ENCODE assay signal across 8 cellular contexts in the genomic region with DNA sequence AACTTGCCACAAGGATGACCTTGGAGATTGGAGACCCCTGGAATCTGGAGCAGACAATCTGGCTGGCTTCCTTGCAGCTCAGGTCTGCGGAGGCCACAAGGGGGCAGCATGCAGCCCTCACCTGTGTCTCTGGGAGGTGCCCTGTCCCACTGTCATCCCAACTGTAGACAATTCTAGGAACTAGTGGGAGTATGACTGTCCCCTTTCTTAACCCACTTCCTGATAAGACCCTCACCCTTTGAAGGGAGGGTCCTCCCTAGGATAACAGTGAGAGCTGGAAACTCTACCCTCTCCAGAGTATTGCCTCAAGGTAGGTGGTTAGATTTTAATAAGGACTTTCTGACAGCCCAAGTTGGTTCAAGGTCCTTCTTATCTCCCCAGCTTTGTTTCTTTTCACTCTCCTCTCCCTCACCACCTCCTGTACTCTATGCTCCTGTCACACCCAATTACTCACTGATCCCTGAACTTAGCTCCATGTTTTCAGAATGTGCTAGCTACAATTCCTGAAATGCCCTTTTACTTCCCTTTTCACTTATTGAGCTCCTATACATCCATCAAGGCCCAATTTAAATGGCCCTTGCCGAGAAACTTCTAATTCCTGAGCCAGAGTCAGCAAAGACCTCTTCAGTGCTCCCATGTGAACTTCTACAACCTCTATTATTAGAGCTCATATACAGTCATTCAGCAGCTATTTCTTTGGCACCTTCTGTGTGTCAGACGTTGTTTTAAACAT. TPM values are rescaled to one million over a fixed set of nuclear protein-coding genes. Genes with fewer than 3 reads are reported as not detected.
DNase-seq lines count a peak whose midpoint lies in the region; ATAC-seq, FAIRE-seq and TF ChIP-seq lines count a peak whose summit lies in the region.

No MANE protein-coding gene starts in this region.

- H3K4me3 Mint-ChIP-seq in activated naive CD4-positive, alpha-beta T cell treated with anti-CD3 and anti-CD28 coated beads, Interleukin-2, amount 50 U/mL, for 24 hours = no peak overlapping the region

- peaks cover 16% of the 10 kb centered on the region for H3K36me3 Mint-ChIP-seq in activated naive CD4-positive, alpha-beta T cell treated with anti-CD3 and anti-CD28 coated beads, Interleukin-2, amount 50 U/mL, for 24 hours

- TF ChIP-seq POLR2A in A549 (IDR thresholded peaks at IDR 0.05; ENCODE audit: low read length) = no peak

- H3K4me3 ChIP-seq in A549 = no peak overlapping the region

- H3K27ac Mint-ChIP-seq in activated naive CD4-positive, alpha-beta T cell treated with anti-CD3 and anti-CD28 coated beads, Interleukin-2, amount 50 U/mL, for 24 hours = peak overlapping the region; percentile 41

- no peak overlapping the region for H3K27ac ChIP-seq in A549

- ATAC-seq in A549 (peak; percentile 74 to 87; a peak in 5 of 6 replicates), HG03457 (IDR thresholded peaks at IDR 0.05; ENCODE audit: unreplicated experiment) (no peak)

- H3K4me1 ChIP-seq in A549 = no peaks in the 10 kb centered on the region

- whole genome bisulfite sequencing in A549 (ENCODE audit: missing lambda C conversion rate) = 16% methylated on average over 3 of the region's 3 CpGs

- H3K27me3 Mint-ChIP-seq in activated naive CD4-positive, alpha-beta T cell treated with anti-CD3 and anti-CD28 coated beads, Interleukin-2, amount 50 U/mL, for 24 hours = no peaks in the 10 kb centered on the region

- H3K4me2 ChIP-seq in A549 = no peak overlapping the region

- peak; percentile 60 for TF ChIP-seq CTCF in A549 (IDR thresholded peaks at IDR 0.05)

- TF ChIP-seq EP300 in A549 (IDR thresholded peaks at IDR 0.05) = no peak

- FAIRE-seq in A549 (lab: Jason Lieb, UNC) = no peak
- peak; percentile 70 for FAIRE-seq in GM19239 (lab: Jason Lieb, UNC)

- POLR2A ChIA-PET in A549 (lab: Yijun Ruan, JAX) = interaction anchor here (0.6 kb wide), 1 partner anchor 80 kb away, joined by 3 read pairs; no protein-coding TSS in a partner anchor

- peaks cover 8% of the 10 kb centered on the region for H3K4me1 Mint-ChIP-seq in activated naive CD4-positive, alpha-beta T cell treated with anti-CD3 and anti-CD28 coated beads, Interleukin-2, amount 50 U/mL, for 24 hours

- TF ChIP-seq RAD21 in A549 (conservative IDR thresholded peaks at IDR 0.05 in 1 of 2, IDR thresholded peaks at IDR 0.05 in 1 of 2) = peak; percentile 35 to 39; a peak in 3 of 5 replicates

- DNase-seq in A549 (ENCODE audit: low read depth in 1 of 2, low spot score in 1 of 2) (peak; percentile 18 to 48), GM19239 (ENCODE audit: insufficient read length, low spot score) (no peak), SKM-1 (lab: John Stamatoyannopoulos, UW; ENCODE audit: unreplicated experiment) (peak; percentile 15), iPS-NIHi11 (ENCODE audit: low spot score) (peak; percentile 78), putamen (ENCODE audit: low spot score) (no peak)
- DNase-seq in stimulated activated CD4-positive, alpha-beta T cell treated with anti-CD3 and anti-CD28 coated beads, Interleukin-1b, Interleukin-23, amount 100 ng/mL, for 48 hours = peak; percentile 62

- H3K9me3 ChIP-seq in A549 = peaks cover 13% of the 10 kb centered on the region

- H3K9me3 Mint-ChIP-seq in activated naive CD4-positive, alpha-beta T cell treated with anti-CD3 and anti-CD28 coated beads, Interleukin-2, amount 50 U/mL, for 24 hours = peaks cover 5% of the 10 kb centered on the region

- CTCF ChIA-PET in A549 (lab: Yijun Ruan, JAX) = interaction anchor here (0.7 to 7.5 kb wide), 18 partner anchors 8 to 218 kb away, joined by 3 to 47 read pairs (median 7); no protein-coding TSS in a partner anchor

TF ChIP-seq in A549, 52 proteins besides CTCF, POLR2A, EP300 and RAD21:
- TF ChIP-seq SMC3 (IDR thresholded peaks at IDR 0.05) (peak; percentile 56; the same call in 2 of the 3 replicates), MAZ (IDR thresholded peaks at IDR 0.05; ENCODE audit: borderline replicate concordance, low read depth, low read length) (no peak)
TF ChIP-seq in A549: peak in this region for 1.

RNA-seq across cellular contexts. Expression of a gene that starts 9.2 kb away (rescaled TPM):
- polyA plus RNA-seq in A549 (2011; rRNA removed) (0.08 and 0.09 TPM in 2 replicates), A549 (2017; fragmentation: RNase III; extraction: RNeasy Plus Mini Kit Qiagen cat#74134 plus additional on column Dnase treatment) (0.17 to 0.24 TPM (median 0.22 TPM) in 3 replicates)
- polyA plus RNA-seq in A549 (2012; cell fraction: cytosol; rRNA removed) = 0.17 and 0.30 TPM in 2 replicates
- polyA plus RNA-seq in A549 (2012; cell fraction: nucleus; rRNA removed) = 0.95 and 1.7 TPM in 2 replicates
- 0.17 and 0.24 TPM in 2 replicates for polyA minus RNA-seq in A549 (2011; rRNA and poly(A)+ RNA removed)

Comparison
In these comparisons a context has a peak if more than half of its experiments do, and no peak if none do; other contexts are left out.
1. DNase-seq: peak in A549 (2 of 2), SKM-1 (single experiment), iPS-NIHi11 (single experiment) and stimulated activated CD4-positive, alpha-beta T cell treated with anti-CD3 and anti-CD28 coated beads, Interleukin-1b, Interleukin-23, amount 100 ng/mL, for 48 hours (single experiment); none in GM19239 (single experiment) and putamen (single experiment).